Comparison of ENCODE assay signal across 1 cellular context in the genomic region with DNA sequence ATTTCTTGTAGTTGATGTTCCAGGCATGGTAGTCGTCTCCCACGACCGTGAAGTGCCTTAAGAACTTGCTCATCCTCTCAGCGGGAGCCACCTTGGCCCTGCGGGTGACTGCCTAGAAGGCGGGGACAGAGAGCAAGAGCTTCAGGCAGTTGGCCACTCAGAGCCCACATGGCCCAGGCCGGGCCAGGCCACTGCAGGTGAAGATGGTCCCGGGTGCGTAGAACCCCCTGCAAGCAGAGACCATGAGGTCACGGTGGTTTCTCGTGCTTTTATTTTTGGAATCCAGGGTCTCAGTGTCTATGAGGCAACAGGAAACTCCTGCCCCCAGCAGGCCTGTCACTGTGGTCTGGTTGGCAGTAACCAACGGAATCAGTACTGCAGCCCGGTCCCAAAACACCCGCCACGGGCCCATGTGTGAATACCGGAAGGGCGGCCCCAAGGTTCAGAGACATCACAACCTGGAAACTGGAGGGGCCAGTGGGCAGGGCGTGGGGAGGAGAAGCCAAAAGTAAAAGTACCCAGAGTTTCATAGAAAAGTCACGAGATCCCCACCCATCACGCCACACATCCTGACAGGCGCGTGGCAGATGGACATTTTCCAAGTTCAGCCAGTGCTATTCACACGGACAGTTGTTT.
TF ChIP-seq lines count a peak whose summit lies in the region.

No MANE protein-coding gene starts in this region.

TF ChIP-seq in SK-N-SH, 30 proteins besides CTCF, POLR2A, EP300 and RAD21 (continued from another document):
- TF ChIP-seq, protein P1, sequence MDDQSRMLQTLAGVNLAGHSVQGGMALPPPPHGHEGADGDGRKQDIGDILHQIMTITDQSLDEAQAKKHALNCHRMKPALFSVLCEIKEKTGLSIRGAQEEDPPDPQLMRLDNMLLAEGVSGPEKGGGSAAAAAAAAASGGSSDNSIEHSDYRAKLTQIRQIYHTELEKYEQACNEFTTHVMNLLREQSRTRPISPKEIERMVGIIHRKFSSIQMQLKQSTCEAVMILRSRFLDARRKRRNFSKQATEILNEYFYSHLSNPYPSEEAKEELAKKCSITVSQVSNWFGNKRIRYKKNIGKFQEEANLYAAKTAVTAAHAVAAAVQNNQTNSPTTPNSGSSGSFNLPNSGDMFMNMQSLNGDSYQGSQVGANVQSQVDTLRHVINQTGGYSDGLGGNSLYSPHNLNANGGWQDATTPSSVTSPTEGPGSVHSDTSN (IDR thresholded peaks at IDR 0.05), result no peak
- TF ChIP-seq POLR2AphosphoS5 (IDR thresholded peaks at IDR 0.05; ENCODE audit: low read depth, low read length) (no peak), GATA2 (CRISPR knock-in tag; IDR thresholded peaks at IDR 0.05) (no peak), RFX5 (IDR thresholded peaks at IDR 0.05; ENCODE audit: low read length) (no peak), EZH2phosphoT487 (IDR thresholded peaks at IDR 0.05; ENCODE audit: borderline replicate concordance, low read depth) (no peak), YY1 (IDR thresholded peaks at IDR 0.05; ENCODE audit: low read depth) (no peak)
